2 cellular contexts compared by ENCODE assay signal in the genomic region with DNA sequence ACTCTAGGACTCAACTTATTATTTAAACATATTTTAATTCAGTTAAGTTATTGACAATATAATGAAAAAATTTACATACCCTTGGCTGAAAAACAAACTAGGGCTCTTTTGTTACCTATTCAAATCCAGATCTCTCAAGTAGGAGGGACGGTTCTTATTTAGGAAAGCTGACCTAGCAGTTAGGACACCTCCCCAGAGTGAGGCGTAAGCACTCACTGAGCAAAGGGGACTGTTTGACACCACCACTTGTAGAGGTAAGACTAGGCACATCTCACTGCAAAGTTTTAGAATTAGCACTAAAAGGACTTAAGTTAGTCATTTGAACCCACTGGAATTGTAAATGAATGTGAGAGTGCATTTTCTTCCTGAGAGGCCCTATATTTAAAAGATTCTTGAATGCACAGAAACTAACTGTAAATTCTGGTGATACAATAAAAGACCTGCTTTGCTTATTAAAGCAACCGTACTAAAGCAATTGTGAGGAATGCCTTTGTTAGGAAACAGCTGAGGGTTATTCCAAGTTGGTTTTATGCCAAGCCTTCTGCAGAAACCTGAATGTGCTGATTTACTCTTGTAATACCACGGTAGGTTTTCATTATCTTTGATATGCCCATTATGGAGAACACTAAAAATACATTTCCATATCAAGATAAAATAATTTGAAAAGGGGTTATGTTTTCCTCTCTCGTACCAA.
TF ChIP-seq lines count a peak whose summit lies in the region.

No MANE protein-coding gene starts in this region.

TF ChIP-seq in GM12891, 5 proteins besides CTCF, POLR2A, EP300 and RAD21:
- TF ChIP-seq SPI1 (IDR thresholded peaks at IDR 0.05; ENCODE audit: low read depth, low read length) (no peak), TAF1 (IDR thresholded peaks at IDR 0.05; ENCODE audit: low read depth, low read length) (no peak), PAX5 (IDR thresholded peaks at IDR 0.05; ENCODE audit: insufficient read depth, low read length, severe bottlenecking) (no peak), POU2F2 (IDR thresholded peaks at IDR 0.05; ENCODE audit: low read depth, low read length) (no peak), POLR2AphosphoS5 (IDR thresholded peaks at IDR 0.05; ENCODE audit: low read depth, low read length) (no peak)

TF ChIP-seq in H1, 55 proteins besides CTCF, POLR2A, EP300 and RAD21:
- TF ChIP-seq, protein P1, sequence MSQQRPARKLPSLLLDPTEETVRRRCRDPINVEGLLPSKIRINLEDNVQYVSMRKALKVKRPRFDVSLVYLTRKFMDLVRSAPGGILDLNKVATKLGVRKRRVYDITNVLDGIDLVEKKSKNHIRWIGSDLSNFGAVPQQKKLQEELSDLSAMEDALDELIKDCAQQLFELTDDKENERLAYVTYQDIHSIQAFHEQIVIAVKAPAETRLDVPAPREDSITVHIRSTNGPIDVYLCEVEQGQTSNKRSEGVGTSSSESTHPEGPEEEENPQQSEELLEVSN (IDR thresholded peaks at IDR 0.05): no peak
- 0 out of 2 replicates have a peak, but pooled peaks have one; percentile 15 for TF ChIP-seq MAFK (IDR thresholded peaks at IDR 0.05; ENCODE audit: low read depth, low read length)
